Comparison of ENCODE assay signal across 1 cellular context in genomic region chr10:122664501-122664900, GRCh38.
TF ChIP-seq lines count a peak whose summit lies in the region.

No MANE protein-coding gene starts in this region.

TF ChIP-seq in H1, 55 proteins besides CTCF, POLR2A, EP300 and RAD21 (continued from another document):
- no peak for TF ChIP-seq USF2 (IDR thresholded peaks at IDR 0.05; ENCODE audit: low read length)
